In the genomic region with DNA sequence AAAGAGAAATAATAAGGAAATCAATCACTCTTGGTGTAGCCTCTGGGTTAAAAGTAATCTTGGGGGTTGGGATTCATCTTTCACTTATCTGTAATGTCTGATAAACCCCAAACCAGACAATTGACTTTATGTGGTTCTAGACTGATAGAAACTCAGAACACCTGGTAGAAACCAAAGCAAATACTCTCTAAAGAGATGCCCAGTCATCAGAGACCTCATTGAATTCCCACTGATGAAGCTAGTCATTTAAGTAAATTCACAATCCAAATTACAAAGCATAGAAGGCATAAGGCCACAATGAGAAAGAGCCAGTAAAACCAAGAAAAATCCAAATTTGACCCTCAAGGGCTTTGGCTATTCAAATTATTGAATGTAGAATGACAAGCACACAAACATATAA, we compare ENCODE assay signal across 19 cellular contexts.
A peak's percentile ranks its signal among the peaks of the same experiment; 100 is the strongest.
DNase-seq lines count a peak whose midpoint lies in the region; ATAC-seq and TF ChIP-seq lines count a peak whose summit lies in the region.
"Had no signal": no experiment of that assay in that cellular context is flagged by ENCODE, and none has a peak within 500 bp of the region (broad histone marks: within the 10 kb centered on the region; RNA-seq: fewer than 3 reads in every experiment).

No MANE protein-coding gene starts in this region.

- intact Hi-C loops in left ventricle myocardium inferior (cut with micrococcal nuclease), result no loop called here

- H3K9me3 ChIP-seq in left ventricle myocardium inferior (replicated peaks), result no peaks in the 10 kb centered on the region
- H3K9me3 ChIP-seq: Peyer's patch had no signal

- H3K27ac ChIP-seq in left ventricle myocardium inferior (replicated peaks), result no peak overlapping the region
- H3K27ac ChIP-seq: dorsolateral prefrontal cortex, Peyer's patch, skin epidermis had no signal

- no peaks in the 10 kb centered on the region for H3K27me3 ChIP-seq in left ventricle myocardium inferior (ENCODE audit: low read depth)
- H3K27me3 ChIP-seq: dorsolateral prefrontal cortex, Peyer's patch had no signal

- no peaks in the 10 kb centered on the region for H3K27me3 Mint-ChIP-seq in activated T-helper 17 cell treated with anti-CD3 and anti-CD28 coated beads, Interleukin-2, amount 50 U/mL, for 72 hours

- H3K36me3 Mint-ChIP-seq in activated T-helper 17 cell treated with anti-CD3 and anti-CD28 coated beads, Interleukin-2, amount 50 U/mL, for 72 hours (ENCODE audit: low read depth), result no peaks in the 10 kb centered on the region
- H3K36me3 Mint-ChIP-seq: activated naive CD4-positive, alpha-beta T cell treated with anti-CD3 and anti-CD28 coated beads, Interleukin-2, amount 10 ng/mL, durations not matched to agents 7 days and 5 days had no signal

- no peaks in the 10 kb centered on the region for H3K4me1 Mint-ChIP-seq in activated T-helper 17 cell treated with anti-CD3 and anti-CD28 coated beads, Interleukin-2, amount 50 U/mL, for 72 hours
- H3K4me1 Mint-ChIP-seq: activated naive CD4-positive, alpha-beta T cell treated with anti-CD3 and anti-CD28 coated beads, Interleukin-2, amount 10 ng/mL, durations not matched to agents 7 days and 5 days had no signal

- no peak for TF ChIP-seq CTCF in left ventricle myocardium inferior (IDR thresholded peaks at IDR 0.05; ENCODE audit: borderline replicate concordance)

- no peak for DNase-seq in activated CD4-positive, alpha-beta T cell treated with anti-CD3 and anti-CD28 coated beads, Interleukin-2, amount 50 U/mL, for 48 hours
- DNase-seq in DMS153 (lab: John Stamatoyannopoulos, UW) (no peak), left ventricle myocardium inferior (no peak), NCI-H2107 treated with DMSO at 0.1 percent for 48 hours (lab: John Stamatoyannopoulos, UW; ENCODE audit: unreplicated experiment) (no peak)
- DNase-seq: activated CD4-positive, CD25-positive, alpha-beta regulatory T cell; activated naive CD4-positive, alpha-beta T cell treated with anti-CD3 and anti-CD28 coated beads, Interleukin-2, amount 10 ng/mL, durations not matched to agents 7 days and 5 days; dorsolateral prefrontal cortex; GF-D8; hippocampal formation; NCI-H1694; NCI-H526; Peyer's patch; T-helper 1 cell had no signal

- no peaks in the 10 kb centered on the region for H3K36me3 ChIP-seq in left ventricle myocardium inferior
- H3K36me3 ChIP-seq: Peyer's patch had no signal

- peak; percentile 59 for ATAC-seq in GM18858 (IDR thresholded peaks at IDR 0.05; ENCODE audit: unreplicated experiment)
- ATAC-seq in GM21515 (IDR thresholded peaks at IDR 0.05; ENCODE audit: unreplicated experiment), result peak; percentile 51
- ATAC-seq in HG02973 (IDR thresholded peaks at IDR 0.05; ENCODE audit: unreplicated experiment), result peak; percentile 59
- ATAC-seq in activated T-helper 17 cell treated with anti-CD3 and anti-CD28 coated beads, Interleukin-2, amount 50 U/mL, for 72 hours (replicated peaks), result peak; percentile 16
- ATAC-seq: HCT116 had no signal

- no peak overlapping the region for H3K4me3 ChIP-seq in left ventricle myocardium inferior
- H3K4me3 ChIP-seq: dorsolateral prefrontal cortex, Peyer's patch, skin epidermis had no signal

- no peaks in the 10 kb centered on the region for H3K4me1 ChIP-seq in left ventricle myocardium inferior
- H3K4me1 ChIP-seq: Peyer's patch had no signal

- H3K9me3 Mint-ChIP-seq in activated T-helper 17 cell treated with anti-CD3 and anti-CD28 coated beads, Interleukin-2, amount 50 U/mL, for 72 hours, result no peaks in the 10 kb centered on the region
- H3K9me3 Mint-ChIP-seq: activated naive CD4-positive, alpha-beta T cell treated with anti-CD3 and anti-CD28 coated beads, Interleukin-2, amount 10 ng/mL, durations not matched to agents 7 days and 5 days had no signal

- no peak overlapping the region for H3K27ac Mint-ChIP-seq in activated T-helper 17 cell treated with anti-CD3 and anti-CD28 coated beads, Interleukin-2, amount 50 U/mL, for 72 hours
- H3K27ac Mint-ChIP-seq: activated naive CD4-positive, alpha-beta T cell treated with anti-CD3 and anti-CD28 coated beads, Interleukin-2, amount 10 ng/mL, durations not matched to agents 7 days and 5 days had no signal

- H3K4me3 Mint-ChIP-seq in activated T-helper 17 cell treated with anti-CD3 and anti-CD28 coated beads, Interleukin-2, amount 50 U/mL, for 72 hours, result no peak overlapping the region
- H3K4me3 Mint-ChIP-seq: activated naive CD4-positive, alpha-beta T cell treated with anti-CD3 and anti-CD28 coated beads, Interleukin-2, amount 10 ng/mL, durations not matched to agents 7 days and 5 days had no signal
